10 cellular contexts compared by ENCODE assay signal in genomic region chr4:43244688-43245382, GRCh38.
DNase-seq lines count a peak whose midpoint lies in the region; ATAC-seq lines count a peak whose summit lies in the region.
"Had no signal": no experiment of that assay in that cellular context is flagged by ENCODE, and none has a peak within 500 bp of the region (broad histone marks: within the 10 kb centered on the region; RNA-seq: fewer than 3 reads in every experiment).

No MANE protein-coding gene starts in this region.

- no peak for DNase-seq in memory B cell (ENCODE audit: low spot score in 2 of 2)
- DNase-seq in COLO829 (ENCODE audit: low spot score), result no peak
- DNase-seq in RPMI8226, result no peak
- no peak for DNase-seq in stimulated activated CD4-positive, alpha-beta T cell treated with anti-CD3 and anti-CD28 coated beads, Interleukin-4, amount 100 ng/mL, for 24 hours
- no peak for DNase-seq in H7
- DNase-seq: activated naive CD4-positive, alpha-beta T cell treated with anti-CD3 and anti-CD28 coated beads, Interleukin-2, amount 10 ng/mL, durations not matched to agents 7 days and 5 days had no signal

- H3K27ac Mint-ChIP-seq in memory B cell, result no peak overlapping the region
- H3K27ac Mint-ChIP-seq: activated naive CD4-positive, alpha-beta T cell treated with anti-CD3 and anti-CD28 coated beads, Interleukin-2, amount 10 ng/mL, durations not matched to agents 7 days and 5 days; IgD-negative memory B cell had no signal

- no peaks in the 10 kb centered on the region for H3K4me1 Mint-ChIP-seq in memory B cell
- H3K4me1 Mint-ChIP-seq: activated naive CD4-positive, alpha-beta T cell treated with anti-CD3 and anti-CD28 coated beads, Interleukin-2, amount 10 ng/mL, durations not matched to agents 7 days and 5 days; IgD-negative memory B cell had no signal

- no peaks in the 10 kb centered on the region for H3K36me3 Mint-ChIP-seq in memory B cell
- H3K36me3 Mint-ChIP-seq: activated naive CD4-positive, alpha-beta T cell treated with anti-CD3 and anti-CD28 coated beads, Interleukin-2, amount 10 ng/mL, durations not matched to agents 7 days and 5 days; IgD-negative memory B cell had no signal

- no peak overlapping the region for H3K4me3 Mint-ChIP-seq in memory B cell
- H3K4me3 Mint-ChIP-seq: activated naive CD4-positive, alpha-beta T cell treated with anti-CD3 and anti-CD28 coated beads, Interleukin-2, amount 10 ng/mL, durations not matched to agents 7 days and 5 days; IgD-negative memory B cell had no signal

- H3K27me3 Mint-ChIP-seq in memory B cell, result no peaks in the 10 kb centered on the region
- H3K27me3 Mint-ChIP-seq: activated naive CD4-positive, alpha-beta T cell treated with anti-CD3 and anti-CD28 coated beads, Interleukin-2, amount 10 ng/mL, durations not matched to agents 7 days and 5 days; IgD-negative memory B cell had no signal

- no peaks in the 10 kb centered on the region for H3K36me3 ChIP-seq in H7 (replicated peaks; ENCODE audit: control insufficient read depth, insufficient read depth, low read length)

- no peaks in the 10 kb centered on the region for H3K27me3 ChIP-seq in H7 (ENCODE audit: control insufficient read depth, insufficient read depth, low read length)

- no peak overlapping the region for H3K4me3 ChIP-seq in H7 (ENCODE audit: insufficient read depth, low read depth, low read length)

- H3K9me3 Mint-ChIP-seq in memory B cell, result peaks cover 7% of the 10 kb centered on the region

- ATAC-seq in GM19025 (IDR thresholded peaks at IDR 0.05; ENCODE audit: low read depth, unreplicated experiment), result peak; percentile 98
- ATAC-seq in GM21737 (IDR thresholded peaks at IDR 0.05; ENCODE audit: unreplicated experiment), result peak; percentile 94
- peak; percentile 92 for ATAC-seq in HG03139 (IDR thresholded peaks at IDR 0.05; ENCODE audit: unreplicated experiment)
- peak; percentile 34 for ATAC-seq in memory B cell (ENCODE audit: low read depth)

Comparison
In these comparisons a context has a peak if more than half of its experiments do, and no peak if none do; other contexts are left out.
1. ATAC-seq: peak in every context shown above with its lines; median percentile 98 in GM19025; 94 in GM21737; 92 in HG03139; 34 in memory B cell.